ENCODE assay signal across 8 cellular contexts in the genomic region with DNA sequence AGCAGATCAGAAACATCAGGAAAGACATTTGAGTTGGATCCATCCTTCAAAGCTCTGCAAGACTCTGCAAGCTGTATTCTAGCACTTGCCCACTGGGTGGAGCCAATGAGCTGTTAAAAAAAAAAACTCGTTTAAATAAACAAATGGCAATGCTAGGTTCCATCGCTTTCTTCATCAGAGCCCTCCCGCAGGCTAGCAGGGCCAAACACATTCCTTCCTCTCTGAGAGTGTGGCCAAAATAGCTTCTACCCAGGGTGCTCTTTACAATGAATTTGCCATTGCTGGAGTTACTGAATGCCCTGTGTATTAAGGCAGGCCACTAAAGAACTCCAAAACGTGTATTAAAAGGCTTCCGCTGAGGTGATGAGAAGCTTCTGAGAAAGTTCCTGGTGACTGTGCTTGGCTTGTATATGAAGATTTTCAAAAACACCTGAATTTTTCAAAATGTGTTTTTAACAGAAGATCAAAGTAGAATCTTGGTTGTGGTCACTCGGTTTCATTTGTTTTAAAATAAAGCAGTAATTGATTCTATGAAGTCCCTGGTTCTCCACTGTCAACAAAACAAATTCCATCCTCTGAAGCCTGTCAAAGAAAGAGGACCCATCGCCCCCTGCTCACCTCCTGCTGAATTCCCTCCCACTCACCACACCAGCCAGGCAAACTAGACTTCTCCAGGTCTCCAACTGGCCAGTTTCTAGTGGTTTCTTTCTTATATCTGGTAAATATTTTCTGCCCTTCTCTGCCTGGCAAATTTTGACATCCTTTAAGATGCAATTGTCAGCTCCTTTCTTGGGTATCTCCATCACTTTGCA. TPM values are rescaled to one million over a fixed set of nuclear protein-coding genes. Genes with fewer than 3 reads are reported as not detected.
DNase-seq lines count a peak whose midpoint lies in the region; ATAC-seq and TF ChIP-seq lines count a peak whose summit lies in the region.

No MANE protein-coding gene starts in this region.

- no peak overlapping the region for H3K4me2 ChIP-seq in Loucy (ENCODE audit: low read depth, low read length, poor library complexity, severe bottlenecking)

- H3K4me3 ChIP-seq in Loucy (ENCODE audit: low read length, poor library complexity, severe bottlenecking) (no peak overlapping the region), SJCRH30 (no peak overlapping the region), adrenal gland (no peak overlapping the region), heart left ventricle (no peak overlapping the region)

- H3K79me2 ChIP-seq in Loucy (ENCODE audit: insufficient read depth, low read length) = no peaks in the 10 kb centered on the region

- peak; percentile 89 to 97 (median 90) for ATAC-seq in heart left ventricle

- TF ChIP-seq CTCF in Loucy (conservative IDR thresholded peaks at IDR 0.05; ENCODE audit: low read length) = peak; percentile 88
- peak; percentile 69 to 92 (median 88) for TF ChIP-seq CTCF in adrenal gland (IDR thresholded peaks at IDR 0.05)
- peak; percentile 83 to 93 (median 90) for TF ChIP-seq CTCF in heart left ventricle (IDR thresholded peaks at IDR 0.05)

- peak; percentile 14 for DNase-seq in GF-D8 (lab: John Stamatoyannopoulos, UW)
- peak; percentile 62 for DNase-seq in H4 (ENCODE audit: low spot score)
- DNase-seq in SJCRH30 = peak; percentile 28 to 76
- peak; percentile 47 to 84 (median 69) for DNase-seq in adrenal gland
- DNase-seq in heart left ventricle = peak in 4 of 5 donors; percentile 51 to 64 (median 58)
- DNase-seq in pulmonary artery endothelial cell (ENCODE audit: low read depth, low spot score) = peak; percentile 20
- DNase-seq in NOMO-1 treated with dmso at 0.1 percent for 144 hours (lab: John Stamatoyannopoulos, UW; ENCODE audit: unreplicated experiment) = no peak

- TF ChIP-seq POLR2A in adrenal gland (IDR thresholded peaks at IDR 0.05) = no peak
- TF ChIP-seq POLR2A in heart left ventricle (IDR thresholded peaks at IDR 0.05) = no peak

- intact Hi-C loops in adrenal gland (cut with DNase I) = loop anchor here (2.0 to 5.0 kb wide), 3 partner anchors 199 to 215 kb away; no protein-coding TSS in a partner anchor
- intact Hi-C loops in heart left ventricle (cut with DNase I) = loop anchor here in 9 of 10 donors (1.0 to 5.0 kb wide), 8 partner anchors 49 to 219 kb away; a partner anchor contains a TSS

- H3K36me3 ChIP-seq in Loucy (ENCODE audit: insufficient read depth, low read length) (no peaks in the 10 kb centered on the region), SJCRH30 (no peaks in the 10 kb centered on the region), adrenal gland (replicated peaks in 1 of 2) (no peaks in the 10 kb centered on the region), heart left ventricle (no peaks in the 10 kb centered on the region)

- WGBS in adrenal gland, 4 donors = 38 to 47% (median 43%) methylated on average over 7 of the region's 7 CpGs
- 37 to 39% (median 37%) methylated on average over 7 of the region's 7 CpGs for WGBS in heart left ventricle, 4 donors

- H3K9me3 ChIP-seq in Loucy (ENCODE audit: insufficient read depth, low read depth, low read length) (no peaks in the 10 kb centered on the region), SJCRH30 (replicated peaks) (no peaks in the 10 kb centered on the region), adrenal gland (replicated peaks in 1 of 3) (no peaks in the 10 kb centered on the region), heart left ventricle (no peaks in the 10 kb centered on the region)

- H3K27me3 ChIP-seq in Loucy (ENCODE audit: insufficient read depth, low read length, poor library complexity, severe bottlenecking) (no peaks in the 10 kb centered on the region), SJCRH30 (no peaks in the 10 kb centered on the region), adrenal gland (no peaks in the 10 kb centered on the region), heart left ventricle (no peaks in the 10 kb centered on the region)

- H2AFZ ChIP-seq in Loucy (ENCODE audit: low read length) = peak overlapping the region; percentile 50

- H3K4me1 ChIP-seq in Loucy (ENCODE audit: insufficient read depth, low read length, poor library complexity, severe bottlenecking) (peaks cover 8% of the 10 kb centered on the region), SJCRH30 (no peaks in the 10 kb centered on the region), adrenal gland (replicated peaks in 1 of 2) (peaks cover 0 to 15% of the 10 kb centered on the region in 2 donors), heart left ventricle (peaks cover 0 to 17% (median 7%) of the 10 kb centered on the region in 12 donors)

- H4K20me1 ChIP-seq in Loucy (ENCODE audit: insufficient read depth, low read length, poor library complexity, severe bottlenecking) = no peaks in the 10 kb centered on the region

- H3K9ac ChIP-seq in Loucy (ENCODE audit: low read depth, low read length, poor library complexity, severe bottlenecking) = no peak overlapping the region

- H3F3A ChIP-seq in Loucy (ENCODE audit: low read depth) = no peaks in the 10 kb centered on the region

- H3K27ac ChIP-seq in SJCRH30 (no peak overlapping the region), adrenal gland (no peak overlapping the region), heart left ventricle (no peak overlapping the region)

- H3K9me2 ChIP-seq in Loucy (replicated peaks; ENCODE audit: low read depth, low read length) = no peaks in the 10 kb centered on the region

RNA-seq across cellular contexts. Expression of a gene that starts 36.5 kb away (rescaled TPM):
- not detected in 2 replicates for total RNA-seq in H4 (2014; rRNA removed; shearing (Covaris generic))
- not detected in 2 replicates for total RNA-seq in SJCRH30 (2014; rRNA removed; shearing (Covaris generic))
- total RNA-seq in adrenal gland (not detected), heart left ventricle (not detected), pulmonary artery endothelial cell (not detected in 2 replicates)
- polyA plus RNA-seq in adrenal gland (under 1 TPM in 1 of 3 donors, not detected in 2; 0.24 TPM), heart left ventricle (not detected)
